In the genomic region with DNA sequence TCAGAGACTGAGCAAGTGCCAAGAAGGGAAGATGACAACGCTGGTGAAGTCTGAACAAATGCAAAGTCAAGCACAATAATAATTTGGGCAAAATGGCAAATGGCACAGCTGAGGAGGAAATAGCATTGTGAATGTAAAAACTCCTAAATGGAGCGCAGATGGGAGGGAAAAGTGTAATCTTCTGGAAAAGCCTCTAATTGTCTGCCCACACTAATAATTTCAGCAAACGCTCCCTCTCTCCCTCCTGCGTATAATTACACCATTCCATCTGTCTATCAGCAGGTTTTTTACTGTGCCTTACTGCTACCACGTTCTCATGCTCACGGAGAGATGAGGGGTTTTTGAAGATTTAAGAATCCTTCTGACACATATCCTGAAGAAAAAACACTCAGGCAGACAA, we compare ENCODE assay signal across 17 cellular contexts.
DNase-seq lines count a peak whose midpoint lies in the region.
"Had no signal": no experiment of that assay in that cellular context is flagged by ENCODE, and none has a peak within 500 bp of the region (broad histone marks: within the 10 kb centered on the region; RNA-seq: fewer than 3 reads in every experiment).

No MANE protein-coding gene starts in this region.

- peak; percentile 68 for DNase-seq in DMS 273 (lab: John Stamatoyannopoulos, UW; ENCODE audit: unreplicated experiment)
- peak; percentile 2 for DNase-seq in NCI-H146 treated with DMSO at 0.1 percent for 48 hours (lab: John Stamatoyannopoulos, UW; ENCODE audit: unreplicated experiment)
- DNase-seq in NCI-H524 (lab: John Stamatoyannopoulos, UW), result peak; percentile 83 to 90
- DNase-seq in caudate nucleus (lab: John Stamatoyannopoulos, UW), result peak in 13 of 61 donors; percentile 18 to 81 (median 35)
- no peak for DNase-seq in HPDE6-E6E7 (ENCODE audit: extremely low spot score)
- DNase-seq in hepatic stellate cell (ENCODE audit: low spot score), result no peak
- no peak for DNase-seq in stimulated activated CD4-positive, alpha-beta T cell treated with anti-CD3 and anti-CD28 coated beads, Interleukin-2, amount 100 ng/mL, for 24 hours
- no peak for DNase-seq in activated T-cell treated with anti-CD3 and anti-CD28 coated beads for 4 hours
- DNase-seq: CD8-positive, alpha-beta memory T cell; DMS79; MV-4-11; NCI-H1436 treated with DMSO at 0.1 percent for 48 hours; NCI-H748 treated with DMSO at 0.1 percent for 48 hours; PC-3; RPMI8226; SHP77 treated with DMSO at 0.1 percent for 48 hours; SK-N-SH had no signal

- H3K27ac ChIP-seq in caudate nucleus (ENCODE audit: low read depth, low read length), result peak overlapping the region; percentile 76

Comparison
In these comparisons a context has a peak if more than half of its experiments do, and no peak if none do; other contexts are left out.
1. DNase-seq: peak in DMS 273 (single experiment), NCI-H146 treated with DMSO at 0.1 percent for 48 hours (single experiment) and NCI-H524 (2 of 2); none in HPDE6-E6E7 (single experiment), hepatic stellate cell (single experiment), stimulated activated CD4-positive, alpha-beta T cell treated with anti-CD3 and anti-CD28 coated beads, Interleukin-2, amount 100 ng/mL, for 24 hours (0 of 2) and activated T-cell treated with anti-CD3 and anti-CD28 coated beads for 4 hours (single experiment).